Comparison of ENCODE assay signal across 7 cellular contexts in the genomic region with DNA sequence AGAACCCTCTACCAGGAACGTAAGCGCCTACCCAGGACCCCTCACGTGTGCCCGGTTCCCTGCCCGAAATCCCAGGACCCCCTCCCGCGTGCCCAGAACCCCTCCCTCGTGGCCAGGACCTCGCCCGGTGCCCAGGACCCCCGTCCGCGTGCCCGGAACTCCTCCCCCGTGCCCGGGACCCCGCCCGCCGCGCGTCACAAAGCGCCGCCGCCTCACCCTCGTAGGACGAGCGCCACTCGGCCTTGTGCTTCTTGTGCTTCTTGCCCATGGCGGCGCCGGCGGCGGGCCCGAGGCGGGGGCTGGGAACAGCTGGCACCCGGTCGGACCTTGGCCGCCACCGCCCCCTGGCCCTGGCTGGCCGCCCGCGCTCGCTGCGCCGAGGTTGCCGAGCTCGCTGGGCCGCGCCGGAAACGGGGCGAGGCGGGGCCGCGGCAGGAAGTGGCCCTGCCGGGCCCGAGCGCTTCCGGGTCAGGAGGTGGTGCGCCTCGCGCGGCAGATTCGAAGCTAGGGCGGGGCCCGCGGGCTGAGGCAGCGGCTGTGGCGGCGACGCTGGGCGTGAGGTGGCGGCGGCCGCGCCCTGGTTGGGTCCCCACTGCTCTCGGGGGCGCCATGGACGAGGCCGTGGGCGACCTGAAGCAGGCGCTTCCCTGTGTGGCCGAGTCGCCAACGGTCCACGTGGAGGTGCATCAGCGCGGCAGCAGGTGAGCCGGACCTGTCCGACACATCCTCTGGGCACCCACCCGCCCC. TPM values are rescaled to one million over a fixed set of nuclear protein-coding genes. Genes with fewer than 3 reads are reported as not detected.
DNase-seq lines count a peak whose midpoint lies in the region; ATAC-seq and TF ChIP-seq lines count a peak whose summit lies in the region.

A gene (minus strand): TSS at position 412 of the 747 bp plus-strand sequence. CDS start 144 bp downstream, at position 268.
A gene with protein sequence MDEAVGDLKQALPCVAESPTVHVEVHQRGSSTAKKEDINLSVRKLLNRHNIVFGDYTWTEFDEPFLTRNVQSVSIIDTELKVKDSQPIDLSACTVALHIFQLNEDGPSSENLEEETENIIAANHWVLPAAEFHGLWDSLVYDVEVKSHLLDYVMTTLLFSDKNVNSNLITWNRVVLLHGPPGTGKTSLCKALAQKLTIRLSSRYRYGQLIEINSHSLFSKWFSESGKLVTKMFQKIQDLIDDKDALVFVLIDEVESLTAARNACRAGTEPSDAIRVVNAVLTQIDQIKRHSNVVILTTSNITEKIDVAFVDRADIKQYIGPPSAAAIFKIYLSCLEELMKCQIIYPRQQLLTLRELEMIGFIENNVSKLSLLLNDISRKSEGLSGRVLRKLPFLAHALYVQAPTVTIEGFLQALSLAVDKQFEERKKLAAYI (plus strand): TSS at position 495 of the 747 bp plus-strand sequence. CDS start 115 bp downstream, at position 610.

- peak within 1 kb of the TSS; percentile 91 for H3K27ac Mint-ChIP-seq in T-helper 2 cell treated with Interferon-gamma antibody and Interleukin-4, amounts not matched to agents 5 μg/mL and 100 μg/mL, for 36 hours

- no peaks in the 10 kb centered on the region for H3K27me3 Mint-ChIP-seq in T-helper 2 cell treated with Interferon-gamma antibody and Interleukin-4, amounts not matched to agents 5 μg/mL and 100 μg/mL, for 36 hours (ENCODE audit: low read depth)

- in situ Hi-C loops in GM13976 (cut with MboI; ENCODE audit: low sequenced_read_pairs, unreplicated experiment) = no loop called here

- ATAC-seq in HG02642 (IDR thresholded peaks at IDR 0.05; ENCODE audit: poor library complexity, unreplicated experiment) (peak; percentile 96), sciatic nerve (peak; percentile 97)

- peaks cover 36% of the 10 kb centered on the region for H3K4me1 Mint-ChIP-seq in T-helper 2 cell treated with Interferon-gamma antibody and Interleukin-4, amounts not matched to agents 5 μg/mL and 100 μg/mL, for 36 hours (ENCODE audit: low read depth)

- peak; percentile 15 for TF ChIP-seq CTCF in GM13976 (IDR thresholded peaks at IDR 0.05; ENCODE audit: borderline replicate concordance, control extremely low read depth, extremely low read depth, insufficient read depth, missing control alignments)

- peak; percentile 99 for DNase-seq in GM13976 (ENCODE audit: low spot score)
- DNase-seq in NCI-H1105 treated with DMSO at 0.1 percent for 48 hours (lab: John Stamatoyannopoulos, UW) = peak; percentile 68
- peak; percentile 88 for DNase-seq in T-helper 2 cell treated with Interferon-gamma antibody and Interleukin-4, amounts not matched to agents 5 μg/mL and 100 μg/mL, for 36 hours (ENCODE audit: low spot score)
- peak; percentile 91 for DNase-seq in astrocyte of the hippocampus (ENCODE audit: low read depth, low spot score)
- peak; percentile 32 to 88 (median 69) for DNase-seq in hypothalamus (lab: John Stamatoyannopoulos, UW)
- DNase-seq in sciatic nerve (ENCODE audit: low spot score) = peak; percentile 87

- H3K4me3 Mint-ChIP-seq in T-helper 2 cell treated with Interferon-gamma antibody and Interleukin-4, amounts not matched to agents 5 μg/mL and 100 μg/mL, for 36 hours = peak within 1 kb of the TSS; percentile 92

- H3K36me3 Mint-ChIP-seq in T-helper 2 cell treated with Interferon-gamma antibody and Interleukin-4, amounts not matched to agents 5 μg/mL and 100 μg/mL, for 36 hours (ENCODE audit: low read depth) = peaks cover 49% of the 10 kb centered on the region

- intact Hi-C loops in sciatic nerve (cut with DNase I) = no loop called here

- no peaks in the 10 kb centered on the region for H3K9me3 Mint-ChIP-seq in T-helper 2 cell treated with Interferon-gamma antibody and Interleukin-4, amounts not matched to agents 5 μg/mL and 100 μg/mL, for 36 hours

RNA-seq across cellular contexts. Expression of the first gene that starts in this region (rescaled TPM):
- 38.5 TPM for total RNA-seq in sciatic nerve

RNA-seq across cellular contexts. Expression of the second gene that starts in this region (rescaled TPM):
- 0.89 TPM for total RNA-seq in sciatic nerve

Comparison
In these comparisons a context has a peak if more than half of its experiments do, and no peak if none do; other contexts are left out.
1. Peak in every context shown above with its lines: DNase-seq and ATAC-seq.